12 cellular contexts compared by ENCODE assay signal in genomic region chr19:38917921-38918491, GRCh38. TPM values are rescaled to one million over a fixed set of nuclear protein-coding genes. Genes with fewer than 3 reads are reported as not detected.
DNase-seq lines count a peak whose midpoint lies in the region; ATAC-seq and TF ChIP-seq lines count a peak whose summit lies in the region.
"Had no signal": no experiment of that assay in that cellular context is flagged by ENCODE, and none has a peak within 500 bp of the region (broad histone marks: within the 10 kb centered on the region; RNA-seq: fewer than 3 reads in every experiment).

No MANE protein-coding gene starts in this region.

- no peaks in the 10 kb centered on the region for H3K4me1 ChIP-seq in lower lobe of right lung
- H3K4me1 ChIP-seq in colonic mucosa: no peaks in the 10 kb centered on the region
- H3K4me1 ChIP-seq: tibial artery had no signal

- H3K27ac ChIP-seq in lower lobe of right lung (no peak overlapping the region), colonic mucosa (no peak overlapping the region)
- H3K27ac ChIP-seq: tibial artery had no signal

- TF ChIP-seq CTCF in lower lobe of right lung (IDR thresholded peaks at IDR 0.05): no peak
- TF ChIP-seq CTCF in colonic mucosa (IDR thresholded peaks at IDR 0.05): no peak

- DNase-seq in ELR (ENCODE audit: low read depth) (peak; percentile 48), M059J (ENCODE audit: low read depth) (peak; percentile 26), amniotic epithelial cell (ENCODE audit: low read depth) (peak; percentile 42), lower lobe of right lung (peak; percentile 12), colonic mucosa (no peak), DMS114 treated with DMSO at 0.1 percent for 48 hours (lab: John Stamatoyannopoulos, UW; ENCODE audit: unreplicated experiment) (no peak), NCI-H1436 treated with DMSO at 0.1 percent for 48 hours (lab: John Stamatoyannopoulos, UW) (no peak)
- DNase-seq: activated T-cell treated with anti-CD3 and anti-CD28 coated beads, Interleukin-2, amount 50 U/mL, for 72 hours; NCI-H187 treated with DMSO at 0.1 percent for 48 hours; T-cell had no signal

- H3K4me3 ChIP-seq in lower lobe of right lung: no peak overlapping the region
- H3K4me3 ChIP-seq in colonic mucosa: no peak overlapping the region
- H3K4me3 ChIP-seq: tibial artery had no signal

- H3K9me3 ChIP-seq in lower lobe of right lung (no peaks in the 10 kb centered on the region), colonic mucosa (no peaks in the 10 kb centered on the region)
- H3K9me3 ChIP-seq: tibial artery had no signal

- H3K9ac ChIP-seq in colonic mucosa (ENCODE audit: low read depth in 2 of 2, low read length in 2 of 2): no peak overlapping the region

- H3K27me3 ChIP-seq in lower lobe of right lung (ENCODE audit: low read depth): no peaks in the 10 kb centered on the region
- no peaks in the 10 kb centered on the region for H3K27me3 ChIP-seq in colonic mucosa
- H3K27me3 ChIP-seq: tibial artery had no signal

- H3K36me3 ChIP-seq in lower lobe of right lung (peaks cover 12% of the 10 kb centered on the region), colonic mucosa (no peaks in the 10 kb centered on the region)

- ATAC-seq in lower lobe of right lung (no peak), GM19455 (IDR thresholded peaks at IDR 0.05; ENCODE audit: unreplicated experiment) (no peak)
- ATAC-seq: activated T-cell treated with anti-CD3 and anti-CD28 coated beads, Interleukin-2, amount 50 U/mL, for 72 hours; T-cell had no signal

- intact Hi-C loops in lower lobe of right lung (cut with DNase I): no loop called here
- intact Hi-C loops in colonic mucosa (cut with DNase I): no loop called here

RNA-seq across cellular contexts. Expression of gene CCER2, which starts 6.0 kb away (rescaled TPM):
- total RNA-seq in M059J (2014; rRNA removed; shearing (Covaris generic)): not detected in 2 replicates
- total RNA-seq in lower lobe of right lung (not detected), colonic mucosa (not detected)

RNA-seq across cellular contexts. Expression of gene SARS2, which starts 12.6 kb away (rescaled TPM):
- total RNA-seq in M059J (2014; rRNA removed; shearing (Covaris generic)): 15.4 and 20.2 TPM in 2 replicates
- total RNA-seq in lower lobe of right lung (21.0 TPM), colonic mucosa (10 to 100 TPM; 27.2 to 37.2 TPM)

RNA-seq across cellular contexts. Expression of gene MRPS12, which starts 12.7 kb away (rescaled TPM):
- total RNA-seq in M059J (2014; rRNA removed; shearing (Covaris generic)): 57.5 and 76.6 TPM in 2 replicates
- total RNA-seq in lower lobe of right lung: 25.9 TPM
- 100 to 1,000 TPM in 1 of 2 donors, 10 to 100 TPM in 1; 38.0 to 107 TPM for total RNA-seq in colonic mucosa

RNA-seq across cellular contexts. Expression of gene NFKBIB, which starts 18.2 kb away (rescaled TPM):
- 16.5 and 27.5 TPM in 2 replicates for total RNA-seq in M059J (2014; rRNA removed; shearing (Covaris generic))
- total RNA-seq in lower lobe of right lung (23.1 TPM), colonic mucosa (10 to 100 TPM; 40.7 to 52.4 TPM)

RNA-seq across cellular contexts. Expression of gene SIRT2, which starts 18.6 kb away (rescaled TPM):
- 63.3 and 77.1 TPM in 2 replicates for total RNA-seq in M059J (2014; rRNA removed; shearing (Covaris generic))
- 60.1 TPM for total RNA-seq in lower lobe of right lung
- total RNA-seq in colonic mucosa: 10 to 100 TPM; 28.0 to 32.9 TPM

Comparison
In these comparisons a context has a peak if more than half of its experiments do, and no peak if none do; other contexts are left out.
1. DNase-seq: peak in ELR (single experiment), M059J (single experiment), amniotic epithelial cell (single experiment) and lower lobe of right lung (single experiment); none in colonic mucosa (single experiment), DMS114 treated with DMSO at 0.1 percent for 48 hours (single experiment) and NCI-H1436 treated with DMSO at 0.1 percent for 48 hours (single experiment).